In the genomic region with DNA sequence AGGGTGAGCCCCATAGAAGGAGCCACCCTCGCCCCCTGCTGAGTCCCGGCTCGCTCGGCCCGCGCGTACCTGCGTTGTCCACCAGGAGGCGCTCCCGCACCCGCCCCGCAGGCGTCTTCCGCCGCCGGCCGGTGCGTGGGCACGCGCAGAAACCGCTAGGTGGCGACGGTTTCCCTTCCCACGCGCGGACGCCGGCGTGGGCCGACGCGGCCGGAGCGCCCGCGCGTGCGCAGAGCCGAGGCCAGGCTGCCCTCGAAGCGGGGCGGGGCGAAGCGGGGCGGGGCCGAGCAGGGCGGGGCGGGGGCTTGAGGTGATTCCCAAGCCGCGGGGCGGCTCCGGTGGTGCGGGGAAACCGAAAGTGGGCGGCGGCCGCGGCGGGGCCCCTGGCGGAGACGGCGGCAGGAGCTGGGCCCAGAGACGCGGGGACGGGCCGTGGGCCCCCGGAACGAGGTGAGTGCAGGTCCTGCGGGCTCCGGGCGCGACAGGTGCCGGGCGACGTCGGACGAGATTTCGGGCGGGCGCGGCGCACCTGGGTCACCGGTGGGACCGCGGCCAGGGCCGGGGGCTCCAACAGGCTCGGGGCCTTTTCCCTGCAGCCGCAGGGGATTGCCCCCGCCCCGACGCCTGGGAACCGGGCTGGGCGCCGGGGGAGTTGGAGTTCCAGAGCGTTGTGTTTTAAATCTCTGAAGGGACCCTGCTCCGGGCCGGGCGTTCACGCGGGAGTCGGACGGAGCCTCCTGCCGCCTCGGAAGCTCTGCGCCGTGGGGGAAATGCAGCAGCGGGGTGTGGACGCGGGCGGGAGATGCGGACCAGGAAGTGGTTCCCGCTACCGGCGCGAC, we compare ENCODE assay signal across 1 cellular context.
TF ChIP-seq lines count a peak whose summit lies in the region.

A gene with protein sequence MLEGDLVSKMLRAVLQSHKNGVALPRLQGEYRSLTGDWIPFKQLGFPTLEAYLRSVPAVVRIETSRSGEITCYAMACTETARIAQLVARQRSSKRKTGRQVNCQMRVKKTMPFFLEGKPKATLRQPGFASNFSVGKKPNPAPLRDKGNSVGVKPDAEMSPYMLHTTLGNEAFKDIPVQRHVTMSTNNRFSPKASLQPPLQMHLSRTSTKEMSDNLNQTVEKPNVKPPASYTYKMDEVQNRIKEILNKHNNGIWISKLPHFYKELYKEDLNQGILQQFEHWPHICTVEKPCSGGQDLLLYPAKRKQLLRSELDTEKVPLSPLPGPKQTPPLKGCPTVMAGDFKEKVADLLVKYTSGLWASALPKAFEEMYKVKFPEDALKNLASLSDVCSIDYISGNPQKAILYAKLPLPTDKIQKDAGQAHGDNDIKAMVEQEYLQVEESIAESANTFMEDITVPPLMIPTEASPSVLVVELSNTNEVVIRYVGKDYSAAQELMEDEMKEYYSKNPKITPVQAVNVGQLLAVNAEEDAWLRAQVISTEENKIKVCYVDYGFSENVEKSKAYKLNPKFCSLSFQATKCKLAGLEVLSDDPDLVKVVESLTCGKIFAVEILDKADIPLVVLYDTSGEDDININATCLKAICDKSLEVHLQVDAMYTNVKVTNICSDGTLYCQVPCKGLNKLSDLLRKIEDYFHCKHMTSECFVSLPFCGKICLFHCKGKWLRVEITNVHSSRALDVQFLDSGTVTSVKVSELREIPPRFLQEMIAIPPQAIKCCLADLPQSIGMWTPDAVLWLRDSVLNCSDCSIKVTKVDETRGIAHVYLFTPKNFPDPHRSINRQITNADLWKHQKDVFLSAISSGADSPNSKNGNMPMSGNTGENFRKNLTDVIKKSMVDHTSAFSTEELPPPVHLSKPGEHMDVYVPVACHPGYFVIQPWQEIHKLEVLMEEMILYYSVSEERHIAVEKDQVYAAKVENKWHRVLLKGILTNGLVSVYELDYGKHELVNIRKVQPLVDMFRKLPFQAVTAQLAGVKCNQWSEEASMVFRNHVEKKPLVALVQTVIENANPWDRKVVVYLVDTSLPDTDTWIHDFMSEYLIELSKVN (plus strand): TSS at position 308 of the 839 bp plus-strand sequence. CDS start 16,370 bp downstream, outside the sequence.

TF ChIP-seq in HepG2, 621 proteins besides CTCF, POLR2A, EP300 and RAD21 (continued from another document and continues in another):
- TF ChIP-seq ZNF546 (CRISPR knock-in tag; conservative IDR thresholded peaks at IDR 0.05) (no peak), MEIS1 (CRISPR knock-in tag; IDR thresholded peaks at IDR 0.05; ENCODE audit: borderline replicate concordance) (peak; percentile 85), ZFP36L1 (CRISPR knock-in tag; IDR thresholded peaks at IDR 0.05) (no peak), ZNF7 (CRISPR knock-in tag; IDR thresholded peaks at IDR 0.05) (no peak), SRF (IDR thresholded peaks at IDR 0.05; ENCODE audit: low read depth, low read length) (no peak), REL (CRISPR knock-in tag; conservative IDR thresholded peaks at IDR 0.05) (peak; percentile 91; the same call in 1 of the 2 replicates), ZNF337 (CRISPR knock-in tag; IDR thresholded peaks at IDR 0.05; ENCODE audit: borderline replicate concordance, low read depth) (no peak), ADNP (CRISPR knock-in tag; IDR thresholded peaks at IDR 0.05) (peak; percentile 93), HMG20B (CRISPR knock-in tag; conservative IDR thresholded peaks at IDR 0.05) (peak; percentile 57; the same call in 1 of the 2 replicates), SIX4 (CRISPR knock-in tag; IDR thresholded peaks at IDR 0.05) (no peak), HOXA5 (CRISPR knock-in tag; IDR thresholded peaks at IDR 0.05) (peak; percentile 73; the same call in 1 of the 2 replicates), ZNF264 (CRISPR knock-in tag; IDR thresholded peaks at IDR 0.05) (no peak), ZNF431 (CRISPR knock-in tag; IDR thresholded peaks at IDR 0.05; ENCODE audit: borderline replicate concordance, low read depth) (peak; percentile 54; the same call in 1 of the 2 replicates), GTF3A (CRISPR knock-in tag; conservative IDR thresholded peaks at IDR 0.05) (no peak), IRX3 (CRISPR knock-in tag; IDR thresholded peaks at IDR 0.05; ENCODE audit: borderline replicate concordance, low read depth) (no peak; the same call in 1 of the 2 replicates), ZNF724P (CRISPR knock-in tag; IDR thresholded peaks at IDR 0.05; ENCODE audit: borderline replicate concordance) (peak; percentile 19; the same call in 1 of the 2 replicates), YY1 (IDR thresholded peaks at IDR 0.05; ENCODE audit: insufficient read depth, insufficient replicate concordance, low read depth, low read length) (peak; percentile 83), BORCS8-MEF2B (CRISPR knock-in tag; IDR thresholded peaks at IDR 0.05) (peak; percentile 72), ZSCAN30 (CRISPR knock-in tag; IDR thresholded peaks at IDR 0.05) (no peak), MAF1 (CRISPR knock-in tag; IDR thresholded peaks at IDR 0.05; ENCODE audit: borderline replicate concordance) (peak; percentile 70; the same call in 1 of the 2 replicates), ZNF136 (CRISPR knock-in tag; IDR thresholded peaks at IDR 0.05; ENCODE audit: low read depth) (no peak), TARDBP (CRISPR knock-in tag; IDR thresholded peaks at IDR 0.05) (peak; percentile 93), SNRNP70 (IDR thresholded peaks at IDR 0.05; ENCODE audit: low read depth, low read length) (no peak), ZC3H4 (CRISPR knock-in tag; IDR thresholded peaks at IDR 0.05; ENCODE audit: borderline replicate concordance) (no peak), POLR2AphosphoS2 (IDR thresholded peaks at IDR 0.05; ENCODE audit: low read depth, low read length) (no peak), ZNF331 (CRISPR knock-in tag; IDR thresholded peaks at IDR 0.05) (peak; percentile 91), KAT2B (IDR thresholded peaks at IDR 0.05; ENCODE audit: borderline replicate concordance, low read depth, low read length) (no peak), NFKB2 (CRISPR knock-in tag; IDR thresholded peaks at IDR 0.05; ENCODE audit: borderline replicate concordance) (peak; percentile 40; the same call in 1 of the 2 replicates), ZNF572 (CRISPR knock-in tag; IDR thresholded peaks at IDR 0.05) (no peak), HNRNPH1 (optimal IDR thresholded peaks at IDR 0.05; ENCODE audit: low read depth, low read length) (no peak)
- TF ChIP-seq, protein P1, sequence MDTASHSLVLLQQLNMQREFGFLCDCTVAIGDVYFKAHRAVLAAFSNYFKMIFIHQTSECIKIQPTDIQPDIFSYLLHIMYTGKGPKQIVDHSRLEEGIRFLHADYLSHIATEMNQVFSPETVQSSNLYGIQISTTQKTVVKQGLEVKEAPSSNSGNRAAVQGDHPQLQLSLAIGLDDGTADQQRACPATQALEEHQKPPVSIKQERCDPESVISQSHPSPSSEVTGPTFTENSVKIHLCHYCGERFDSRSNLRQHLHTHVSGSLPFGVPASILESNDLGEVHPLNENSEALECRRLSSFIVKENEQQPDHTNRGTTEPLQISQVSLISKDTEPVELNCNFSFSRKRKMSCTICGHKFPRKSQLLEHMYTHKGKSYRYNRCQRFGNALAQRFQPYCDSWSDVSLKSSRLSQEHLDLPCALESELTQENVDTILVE (CRISPR knock-in tag; IDR thresholded peaks at IDR 0.05) = peak; percentile 65; the same call in 1 of the 2 replicates
- TF ChIP-seq, protein P2, sequence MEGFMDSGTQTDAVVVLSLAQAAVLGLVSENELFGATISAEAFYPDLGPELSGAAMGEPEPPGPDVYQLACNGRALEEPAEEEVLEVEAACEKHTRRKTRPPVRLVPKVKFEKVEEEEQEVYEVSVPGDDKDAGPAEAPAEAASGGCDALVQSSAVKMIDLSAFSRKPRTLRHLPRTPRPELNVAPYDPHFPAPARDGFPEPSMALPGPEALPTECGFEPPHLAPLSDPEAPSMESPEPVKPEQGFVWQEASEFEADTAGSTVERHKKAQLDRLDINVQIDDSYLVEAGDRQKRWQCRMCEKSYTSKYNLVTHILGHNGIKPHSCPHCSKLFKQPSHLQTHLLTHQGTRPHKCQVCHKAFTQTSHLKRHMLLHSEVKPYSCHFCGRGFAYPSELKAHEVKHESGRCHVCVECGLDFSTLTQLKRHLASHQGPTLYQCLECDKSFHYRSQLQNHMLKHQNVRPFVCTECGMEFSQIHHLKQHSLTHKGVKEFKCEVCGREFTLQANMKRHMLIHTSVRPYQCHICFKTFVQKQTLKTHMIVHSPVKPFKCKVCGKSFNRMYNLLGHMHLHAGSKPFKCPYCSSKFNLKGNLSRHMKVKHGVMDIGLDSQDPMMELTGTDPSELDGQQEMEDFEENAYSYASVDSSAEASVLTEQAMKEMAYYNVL (CRISPR knock-in tag; IDR thresholded peaks at IDR 0.05; ENCODE audit: borderline replicate concordance) = peak; percentile 12; the same call in 1 of the 2 replicates
- TF ChIP-seq, protein P3, sequence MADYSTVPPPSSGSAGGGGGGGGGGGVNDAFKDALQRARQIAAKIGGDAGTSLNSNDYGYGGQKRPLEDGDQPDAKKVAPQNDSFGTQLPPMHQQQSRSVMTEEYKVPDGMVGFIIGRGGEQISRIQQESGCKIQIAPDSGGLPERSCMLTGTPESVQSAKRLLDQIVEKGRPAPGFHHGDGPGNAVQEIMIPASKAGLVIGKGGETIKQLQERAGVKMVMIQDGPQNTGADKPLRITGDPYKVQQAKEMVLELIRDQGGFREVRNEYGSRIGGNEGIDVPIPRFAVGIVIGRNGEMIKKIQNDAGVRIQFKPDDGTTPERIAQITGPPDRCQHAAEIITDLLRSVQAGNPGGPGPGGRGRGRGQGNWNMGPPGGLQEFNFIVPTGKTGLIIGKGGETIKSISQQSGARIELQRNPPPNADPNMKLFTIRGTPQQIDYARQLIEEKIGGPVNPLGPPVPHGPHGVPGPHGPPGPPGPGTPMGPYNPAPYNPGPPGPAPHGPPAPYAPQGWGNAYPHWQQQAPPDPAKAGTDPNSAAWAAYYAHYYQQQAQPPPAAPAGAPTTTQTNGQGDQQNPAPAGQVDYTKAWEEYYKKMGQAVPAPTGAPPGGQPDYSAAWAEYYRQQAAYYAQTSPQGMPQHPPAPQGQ (CRISPR knock-in tag; IDR thresholded peaks at IDR 0.05; ENCODE audit: borderline replicate concordance) = no peak
- TF ChIP-seq, protein P4, sequence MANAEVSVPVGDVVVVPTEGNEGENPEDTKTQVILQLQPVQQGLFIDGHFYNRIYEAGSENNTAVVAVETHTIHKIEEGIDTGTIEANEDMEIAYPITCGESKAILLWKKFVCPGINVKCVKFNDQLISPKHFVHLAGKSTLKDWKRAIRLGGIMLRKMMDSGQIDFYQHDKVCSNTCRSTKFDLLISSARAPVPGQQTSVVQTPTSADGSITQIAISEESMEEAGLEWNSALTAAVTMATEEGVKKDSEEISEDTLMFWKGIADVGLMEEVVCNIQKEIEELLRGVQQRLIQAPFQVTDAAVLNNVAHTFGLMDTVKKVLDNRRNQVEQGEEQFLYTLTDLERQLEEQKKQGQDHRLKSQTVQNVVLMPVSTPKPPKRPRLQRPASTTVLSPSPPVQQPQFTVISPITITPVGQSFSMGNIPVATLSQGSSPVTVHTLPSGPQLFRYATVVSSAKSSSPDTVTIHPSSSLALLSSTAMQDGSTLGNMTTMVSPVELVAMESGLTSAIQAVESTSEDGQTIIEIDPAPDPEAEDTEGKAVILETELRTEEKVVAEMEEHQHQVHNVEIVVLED (CRISPR knock-in tag; IDR thresholded peaks at IDR 0.05; ENCODE audit: borderline replicate concordance) = peak; percentile 50; the same call in 1 of the 2 replicates
- TF ChIP-seq, protein P5, sequence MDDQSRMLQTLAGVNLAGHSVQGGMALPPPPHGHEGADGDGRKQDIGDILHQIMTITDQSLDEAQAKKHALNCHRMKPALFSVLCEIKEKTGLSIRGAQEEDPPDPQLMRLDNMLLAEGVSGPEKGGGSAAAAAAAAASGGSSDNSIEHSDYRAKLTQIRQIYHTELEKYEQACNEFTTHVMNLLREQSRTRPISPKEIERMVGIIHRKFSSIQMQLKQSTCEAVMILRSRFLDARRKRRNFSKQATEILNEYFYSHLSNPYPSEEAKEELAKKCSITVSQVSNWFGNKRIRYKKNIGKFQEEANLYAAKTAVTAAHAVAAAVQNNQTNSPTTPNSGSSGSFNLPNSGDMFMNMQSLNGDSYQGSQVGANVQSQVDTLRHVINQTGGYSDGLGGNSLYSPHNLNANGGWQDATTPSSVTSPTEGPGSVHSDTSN (CRISPR knock-in tag; IDR thresholded peaks at IDR 0.05; ENCODE audit: borderline replicate concordance) = no peak
- TF ChIP-seq, protein P6, sequence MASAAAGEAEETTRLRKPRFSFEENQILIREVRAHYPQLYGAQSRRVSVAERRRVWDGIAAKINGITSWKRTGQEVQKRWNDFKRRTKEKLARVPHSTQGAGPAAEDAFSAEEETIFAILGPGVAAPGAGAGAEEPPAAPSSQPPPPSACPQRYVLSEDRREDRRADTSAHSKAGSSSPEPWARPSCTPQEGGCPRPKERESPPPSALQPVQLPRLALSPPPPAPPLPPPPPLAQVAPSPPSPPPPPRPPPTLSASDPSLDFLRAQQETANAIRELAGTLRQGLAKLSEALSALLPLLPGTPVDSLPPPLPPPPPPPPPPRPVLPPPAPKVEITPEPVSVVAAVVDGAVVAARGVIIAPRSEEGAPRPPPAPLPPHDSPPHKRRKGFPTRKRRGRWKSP (CRISPR knock-in tag; IDR thresholded peaks at IDR 0.05) = no peak; the same call in 1 of the 2 replicates
- TF ChIP-seq, protein P7, sequence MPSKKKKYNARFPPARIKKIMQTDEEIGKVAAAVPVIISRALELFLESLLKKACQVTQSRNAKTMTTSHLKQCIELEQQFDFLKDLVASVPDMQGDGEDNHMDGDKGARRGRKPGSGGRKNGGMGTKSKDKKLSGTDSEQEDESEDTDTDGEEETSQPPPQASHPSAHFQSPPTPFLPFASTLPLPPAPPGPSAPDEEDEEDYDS (CRISPR knock-in tag; IDR thresholded peaks at IDR 0.05) = no peak
- TF ChIP-seq, protein P8, sequence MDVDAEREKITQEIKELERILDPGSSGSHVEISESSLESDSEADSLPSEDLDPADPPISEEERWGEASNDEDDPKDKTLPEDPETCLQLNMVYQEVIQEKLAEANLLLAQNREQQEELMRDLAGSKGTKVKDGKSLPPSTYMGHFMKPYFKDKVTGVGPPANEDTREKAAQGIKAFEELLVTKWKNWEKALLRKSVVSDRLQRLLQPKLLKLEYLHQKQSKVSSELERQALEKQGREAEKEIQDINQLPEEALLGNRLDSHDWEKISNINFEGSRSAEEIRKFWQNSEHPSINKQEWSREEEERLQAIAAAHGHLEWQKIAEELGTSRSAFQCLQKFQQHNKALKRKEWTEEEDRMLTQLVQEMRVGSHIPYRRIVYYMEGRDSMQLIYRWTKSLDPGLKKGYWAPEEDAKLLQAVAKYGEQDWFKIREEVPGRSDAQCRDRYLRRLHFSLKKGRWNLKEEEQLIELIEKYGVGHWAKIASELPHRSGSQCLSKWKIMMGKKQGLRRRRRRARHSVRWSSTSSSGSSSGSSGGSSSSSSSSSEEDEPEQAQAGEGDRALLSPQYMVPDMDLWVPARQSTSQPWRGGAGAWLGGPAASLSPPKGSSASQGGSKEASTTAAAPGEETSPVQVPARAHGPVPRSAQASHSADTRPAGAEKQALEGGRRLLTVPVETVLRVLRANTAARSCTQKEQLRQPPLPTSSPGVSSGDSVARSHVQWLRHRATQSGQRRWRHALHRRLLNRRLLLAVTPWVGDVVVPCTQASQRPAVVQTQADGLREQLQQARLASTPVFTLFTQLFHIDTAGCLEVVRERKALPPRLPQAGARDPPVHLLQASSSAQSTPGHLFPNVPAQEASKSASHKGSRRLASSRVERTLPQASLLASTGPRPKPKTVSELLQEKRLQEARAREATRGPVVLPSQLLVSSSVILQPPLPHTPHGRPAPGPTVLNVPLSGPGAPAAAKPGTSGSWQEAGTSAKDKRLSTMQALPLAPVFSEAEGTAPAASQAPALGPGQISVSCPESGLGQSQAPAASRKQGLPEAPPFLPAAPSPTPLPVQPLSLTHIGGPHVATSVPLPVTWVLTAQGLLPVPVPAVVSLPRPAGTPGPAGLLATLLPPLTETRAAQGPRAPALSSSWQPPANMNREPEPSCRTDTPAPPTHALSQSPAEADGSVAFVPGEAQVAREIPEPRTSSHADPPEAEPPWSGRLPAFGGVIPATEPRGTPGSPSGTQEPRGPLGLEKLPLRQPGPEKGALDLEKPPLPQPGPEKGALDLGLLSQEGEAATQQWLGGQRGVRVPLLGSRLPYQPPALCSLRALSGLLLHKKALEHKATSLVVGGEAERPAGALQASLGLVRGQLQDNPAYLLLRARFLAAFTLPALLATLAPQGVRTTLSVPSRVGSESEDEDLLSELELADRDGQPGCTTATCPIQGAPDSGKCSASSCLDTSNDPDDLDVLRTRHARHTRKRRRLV (CRISPR knock-in tag; IDR thresholded peaks at IDR 0.05) = no peak
